10 cellular contexts compared by ENCODE assay signal in the genomic region with DNA sequence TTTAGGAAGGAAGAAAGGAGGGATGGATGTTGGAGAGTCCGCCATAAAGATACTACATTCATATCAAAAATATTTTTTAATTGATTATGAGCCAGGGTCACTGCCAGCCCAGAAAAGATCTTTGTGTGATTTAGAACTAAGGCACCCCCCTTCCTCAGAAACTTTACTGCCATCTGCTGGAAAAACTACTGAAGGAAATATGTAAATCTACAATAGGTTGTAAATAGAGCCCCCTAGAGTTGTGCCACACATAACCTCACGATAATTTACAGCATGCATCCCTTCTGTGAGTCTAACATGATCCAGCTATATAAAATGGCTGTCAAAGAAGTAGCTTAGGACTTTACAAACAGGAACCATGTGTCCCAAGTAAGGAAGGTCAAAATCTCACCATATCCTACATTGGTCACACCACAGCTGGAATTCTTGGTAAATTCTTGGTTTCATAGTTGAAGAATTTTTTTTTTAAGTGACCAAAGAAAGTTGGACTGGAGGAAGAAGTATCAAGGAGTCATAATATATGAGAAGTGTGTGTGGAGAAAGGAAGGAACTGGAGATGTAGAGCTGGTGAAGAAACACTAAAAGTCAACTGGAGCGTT.
DNase-seq lines count a peak whose midpoint lies in the region; ATAC-seq and TF ChIP-seq lines count a peak whose summit lies in the region.
"Had no signal": no experiment of that assay in that cellular context is flagged by ENCODE, and none has a peak within 500 bp of the region (broad histone marks: within the 10 kb centered on the region; RNA-seq: fewer than 3 reads in every experiment).

No MANE protein-coding gene starts in this region.

- H3K27me3 Mint-ChIP-seq in osteocyte (ENCODE audit: unreplicated experiment): peaks cover 72% of the 10 kb centered on the region
- peaks cover under 1% of the 10 kb centered on the region for H3K27me3 Mint-ChIP-seq in activated T-cell treated with anti-CD3 and anti-CD28 coated beads, Interleukin-2, amount 50 U/mL, for 24 hours

- DNase-seq in G401 (ENCODE audit: low spot score) (peak; percentile 62), NCI-H146 treated with DMSO at 0.1 percent for 48 hours (lab: John Stamatoyannopoulos, UW; ENCODE audit: unreplicated experiment) (peak; percentile 60), cardiac fibroblast (ENCODE audit: low read depth in 2 of 2) (peak; percentile 47 to 65), osteocyte (ENCODE audit: extremely low spot score, unreplicated experiment) (no peak), cerebellar nuclear complex (lab: John Stamatoyannopoulos, UW) (no peak), middle frontal gyrus (ENCODE audit: extremely low spot score, low spot score) (no peak)
- no peak for DNase-seq in activated T-cell treated with anti-CD3 and anti-CD28 coated beads, Interleukin-2, amount 50 U/mL, for 24 hours
- DNase-seq: ovary, thyroid gland had no signal

- H3K27ac Mint-ChIP-seq in osteocyte (ENCODE audit: unreplicated experiment): no peak overlapping the region
- H3K27ac Mint-ChIP-seq in activated T-cell treated with anti-CD3 and anti-CD28 coated beads, Interleukin-2, amount 50 U/mL, for 24 hours: no peak overlapping the region

- no peak for ATAC-seq in HG02763 (IDR thresholded peaks at IDR 0.05; ENCODE audit: unreplicated experiment)

- in situ Hi-C loops in G401 (cut with HindIII; ENCODE audit: low sequenced_read_pairs): no loop called here

- no peaks in the 10 kb centered on the region for H3K9me3 Mint-ChIP-seq in osteocyte (ENCODE audit: unreplicated experiment)
- H3K9me3 Mint-ChIP-seq in activated T-cell treated with anti-CD3 and anti-CD28 coated beads, Interleukin-2, amount 50 U/mL, for 24 hours: no peaks in the 10 kb centered on the region

- H3K4me1 Mint-ChIP-seq in osteocyte (ENCODE audit: unreplicated experiment): no peaks in the 10 kb centered on the region
- H3K4me1 Mint-ChIP-seq in activated T-cell treated with anti-CD3 and anti-CD28 coated beads, Interleukin-2, amount 50 U/mL, for 24 hours (ENCODE audit: low read depth): no peaks in the 10 kb centered on the region

- no peak overlapping the region for H3K4me3 ChIP-seq in cardiac fibroblast (replicated peaks in 1 of 2; ENCODE audit: low read depth in 2 of 2, low read length in 2 of 2)
- H3K4me3 ChIP-seq: ovary, thyroid gland had no signal

- peak; percentile 51 for TF ChIP-seq CTCF in cardiac fibroblast (IDR thresholded peaks at IDR 0.05; ENCODE audit: low read depth, low read length)
- peak; percentile 63 for TF ChIP-seq CTCF in osteocyte (IDR thresholded peaks at IDR 0.05)

- H3K36me3 Mint-ChIP-seq in osteocyte (ENCODE audit: unreplicated experiment): no peaks in the 10 kb centered on the region
- H3K36me3 Mint-ChIP-seq in activated T-cell treated with anti-CD3 and anti-CD28 coated beads, Interleukin-2, amount 50 U/mL, for 24 hours (ENCODE audit: low read depth): no peaks in the 10 kb centered on the region

- H3K4me3 Mint-ChIP-seq in osteocyte (ENCODE audit: unreplicated experiment): no peak overlapping the region
- H3K4me3 Mint-ChIP-seq in activated T-cell treated with anti-CD3 and anti-CD28 coated beads, Interleukin-2, amount 50 U/mL, for 24 hours: no peak overlapping the region

Comparison
In these comparisons a context has a peak if more than half of its experiments do, and no peak if none do; other contexts are left out.
1. DNase-seq: peak in G401 (single experiment), NCI-H146 treated with DMSO at 0.1 percent for 48 hours (single experiment) and cardiac fibroblast (2 of 2); none in osteocyte (single experiment), activated T-cell treated with anti-CD3 and anti-CD28 coated beads, Interleukin-2, amount 50 U/mL, for 24 hours (single experiment), cerebellar nuclear complex (0 of 2) and middle frontal gyrus (single experiment).